8 cellular contexts compared by ENCODE assay signal in genomic region chr1:155218854-155219591, GRCh38. TPM values are rescaled to one million over a fixed set of nuclear protein-coding genes. Genes with fewer than 3 reads are reported as not detected.
A peak's percentile ranks its signal among the peaks of the same experiment; 100 is the strongest.
DNase-seq lines count a peak whose midpoint lies in the region; ATAC-seq, FAIRE-seq and TF ChIP-seq lines count a peak whose summit lies in the region.

No MANE protein-coding gene starts in this region.

- H3K27ac ChIP-seq in GM12878 (ENCODE audit: control insufficient read depth, insufficient read depth), result no peak overlapping the region
- no peak overlapping the region for H3K27ac ChIP-seq in skeletal muscle tissue (ENCODE audit: low read depth, low read length)

- POLR2A ChIA-PET in GM12878 (lab: Charles Lee), result no interaction called here

- peaks cover 37% of the 10 kb centered on the region for H3K4me1 Mint-ChIP-seq in activated CD8-positive, alpha-beta memory T cell treated with anti-CD3 and anti-CD28 coated beads, Interleukin-2, amount 10 ng/mL, durations not matched to agents 7 days and 5 days

- no peak overlapping the region for H3K4me3 Mint-ChIP-seq in activated CD8-positive, alpha-beta memory T cell treated with anti-CD3 and anti-CD28 coated beads, Interleukin-2, amount 10 ng/mL, durations not matched to agents 7 days and 5 days

- BruUV-seq in GM12878 (replicated peaks; lab: Mats Ljungman, UMichigan), result no TSS peak

- H3K4me1 ChIP-seq in GM12878 (ENCODE audit: control insufficient read depth, insufficient read depth, low read length) (peaks cover 19% of the 10 kb centered on the region), iPS-15b (ENCODE audit: control insufficient read depth, insufficient read depth, low read length) (no peaks in the 10 kb centered on the region), skeletal muscle tissue (ENCODE audit: control insufficient read depth in 3 of 3, insufficient read depth in 3 of 3, low read length in 3 of 3) (peaks cover 0 to 3% (median 0%) of the 10 kb centered on the region in 3 donors)

- H3K27me3 Mint-ChIP-seq in activated CD8-positive, alpha-beta memory T cell treated with anti-CD3 and anti-CD28 coated beads, Interleukin-2, amount 10 ng/mL, durations not matched to agents 7 days and 5 days, result no peaks in the 10 kb centered on the region

- H3K9ac ChIP-seq in GM12878 (ENCODE audit: control insufficient read depth, insufficient read depth, low read length), result no peak overlapping the region
- no peak overlapping the region for H3K9ac ChIP-seq in iPS-15b (ENCODE audit: low read depth, low read length)
- no peak overlapping the region for H3K9ac ChIP-seq in skeletal muscle tissue (ENCODE audit: low read depth in 1 of 3, low read length in 3 of 3)

- no peaks in the 10 kb centered on the region for H3K9me3 ChIP-seq in GM12878 (replicated peaks; ENCODE audit: control insufficient read depth, insufficient read depth, low read length)
- no peaks in the 10 kb centered on the region for H3K9me3 ChIP-seq in iPS-15b (ENCODE audit: control insufficient read depth, insufficient read depth, low read length)
- no peaks in the 10 kb centered on the region for H3K9me3 ChIP-seq in skeletal muscle tissue (ENCODE audit: control insufficient read depth in 3 of 3, low read length in 3 of 3)

- no peaks in the 10 kb centered on the region for H3K79me2 ChIP-seq in GM12878 (ENCODE audit: control insufficient read depth, insufficient read depth, low read length)

- no peaks in the 10 kb centered on the region for H3K27me3 ChIP-seq in GM12878 (replicated peaks in 1 of 2; ENCODE audit: control insufficient read depth in 2 of 2, insufficient read depth in 2 of 2, low read length in 1 of 2)
- H3K27me3 ChIP-seq in iPS-15b (ENCODE audit: control insufficient read depth, insufficient read depth, low read length), result no peaks in the 10 kb centered on the region
- no peaks in the 10 kb centered on the region for H3K27me3 ChIP-seq in skeletal muscle tissue (ENCODE audit: control insufficient read depth in 3 of 3, insufficient read depth in 3 of 3, low read length in 3 of 3)

- H4K20me1 ChIP-seq in GM12878 (ENCODE audit: control insufficient read depth, insufficient read depth), result no peaks in the 10 kb centered on the region

- H2AFZ ChIP-seq in GM12878 (ENCODE audit: control insufficient read depth, low read depth, low read length), result peak overlapping the region; percentile 60

- intact Hi-C loops in GM12878 (cut with micrococcal nuclease; ENCODE audit: unreplicated experiment), result no loop called here

- H3K9me3 Mint-ChIP-seq in activated CD8-positive, alpha-beta memory T cell treated with anti-CD3 and anti-CD28 coated beads, Interleukin-2, amount 10 ng/mL, durations not matched to agents 7 days and 5 days (ENCODE audit: low read depth), result no peaks in the 10 kb centered on the region

- no peak for FAIRE-seq in GM12878 (lab: Jason Lieb, UNC)

- no peak overlapping the region for H3K4me2 ChIP-seq in GM12878 (ENCODE audit: control insufficient read depth, insufficient read depth)

- WGBS in GM12878 (ENCODE audit: insufficient coverage, insufficient replicate concordance, low lambda C conversion rate, missing lambda C conversion rate), result 63% methylated on average over 7 of the region's 7 CpGs

- RAD21 ChIA-PET in GM12878 (lab: Charles Lee; ENCODE audit: unreplicated experiment), result no interaction called here

- H3K36me3 ChIP-seq in GM12878 (ENCODE audit: control insufficient read depth in 2 of 2, insufficient read depth in 2 of 2, low read length in 1 of 2), result no peaks in the 10 kb centered on the region; a peak in 1 of 4 replicates
- H3K36me3 ChIP-seq in iPS-15b (ENCODE audit: control insufficient read depth, insufficient read depth, low read length), result peaks cover 4% of the 10 kb centered on the region
- peaks cover 0 to 2% (median 0%) of the 10 kb centered on the region in 3 donors for H3K36me3 ChIP-seq in skeletal muscle tissue (ENCODE audit: control insufficient read depth in 3 of 3, insufficient read depth in 3 of 3, low read length in 3 of 3)

- peak; percentile 44 for ATAC-seq in activated CD8-positive, alpha-beta memory T cell treated with anti-CD3 and anti-CD28 coated beads, Interleukin-2, amount 10 ng/mL, durations not matched to agents 7 days and 5 days
- peak; percentile 37 for ATAC-seq in GM12878
- ATAC-seq in HG03521 (IDR thresholded peaks at IDR 0.05; ENCODE audit: unreplicated experiment), result no peak
- ATAC-seq in GM18909 (IDR thresholded peaks at IDR 0.05; ENCODE audit: poor library complexity, unreplicated experiment), result no peak

- in situ Hi-C loops in GM12878 (cut with MboI), result no loop called here

- no peak for DNase-seq in activated CD8-positive, alpha-beta memory T cell treated with anti-CD3 and anti-CD28 coated beads, Interleukin-2, amount 10 ng/mL, durations not matched to agents 7 days and 5 days
- DNase-seq in activated CD8-positive, alpha-beta memory T cell treated with anti-CD3 and anti-CD28 coated beads, Interleukin-2, amount 50 U/mL, for 4 hours, result no peak
- peak; percentile 36 for DNase-seq in NCI-H226
- DNase-seq in GM12878 (ENCODE audit: low read depth, low spot score), result no peak

- no peak for TF ChIP-seq CTCF in GM12878 (IDR thresholded peaks at IDR 0.05 in 2 of 3, conservative IDR thresholded peaks at IDR 0.05 in 1 of 3; ENCODE audit: control insufficient read depth in 2 of 3, extremely low read depth in 1 of 3, insufficient read depth in 1 of 3, low read depth in 3 of 3, low read length in 3 of 3)

- H3K36me3 Mint-ChIP-seq in activated CD8-positive, alpha-beta memory T cell treated with anti-CD3 and anti-CD28 coated beads, Interleukin-2, amount 10 ng/mL, durations not matched to agents 7 days and 5 days, result peaks cover 3% of the 10 kb centered on the region

- CTCF ChIA-PET in activated CD8-positive, alpha-beta memory T cell treated with anti-CD3 and anti-CD28 coated beads, Interleukin-2, amount 10 ng/mL, durations not matched to agents 7 days and 5 days (lab: Charles Lee), result interaction anchor here (0.8 to 2.8 kb wide), 3 partner anchors 12 to 32 kb away, joined by 3 to 13 read pairs (median 9); partner anchors contain the start of genes MTX1 and THBS3
- CTCF ChIA-PET in GM12878 (lab: Yijun Ruan, JAX), result interaction anchor here (1.1 kb wide), 1 partner anchor 32 kb away, joined by 5 read pairs; no protein-coding TSS in a partner anchor

- TF ChIP-seq POLR2A in GM12878 (IDR thresholded peaks at IDR 0.05; ENCODE audit: low read depth, low read length), result no peak

- no peak for TF ChIP-seq EP300 in GM12878 (IDR thresholded peaks at IDR 0.05; ENCODE audit: borderline replicate concordance in 1 of 2, control insufficient read depth in 1 of 2, low read depth in 2 of 2, low read length in 2 of 2)

- no peak for TF ChIP-seq RAD21 in GM12878 (IDR thresholded peaks at IDR 0.05; ENCODE audit: insufficient read depth, low read depth, low read length)

- H3K4me3 ChIP-seq in GM12878, result no peak overlapping the region
- peak overlapping the region; percentile 27 for H3K4me3 ChIP-seq in iPS-15b (ENCODE audit: low read depth, low read length)
- H3K4me3 ChIP-seq in skeletal muscle tissue (ENCODE audit: low read length in 3 of 3), result peak overlapping the region; percentile 29 to 59 (median 45)

- H3K27ac Mint-ChIP-seq in activated CD8-positive, alpha-beta memory T cell treated with anti-CD3 and anti-CD28 coated beads, Interleukin-2, amount 10 ng/mL, durations not matched to agents 7 days and 5 days, result peak overlapping the region; percentile 80

- SMC1A ChIA-PET in GM12878 (lab: Charles Lee; ENCODE audit: uncharacterized antibody, unreplicated experiment), result interaction anchor here (0.9 to 1.3 kb wide), 2 partner anchors 12 to 25 kb away, joined by 3 to 4 read pairs; no protein-coding TSS in a partner anchor

RNA-seq across cellular contexts. Expression of gene MTX1, which starts 10.5 kb away (rescaled TPM):
- 10 to 100 TPM; 39.0 to 48.6 TPM for total RNA-seq in activated CD8-positive, alpha-beta memory T cell treated with anti-CD3 and anti-CD28 coated beads, Interleukin-2, amount 10 ng/mL, durations not matched to agents 7 days and 5 days
- 8.6 and 10.8 TPM in 2 replicates for total RNA-seq in GM12878 (2013; cell fraction: nucleolus; rRNA removed)
- 82.7 and 92.0 TPM in 2 replicates for total RNA-seq in GM12878 (2014; rRNA removed)
- total RNA-seq in GM12878 (2014; rRNA removed; fragmentation: Illumina TruSeq; extraction: Trizol), result 34.3 and 36.3 TPM in 2 replicates
- total RNA-seq in GM12878 (2021), result 42.9 and 47.4 TPM in 2 replicates
- 20.2 TPM for polyA plus RNA-seq in GM12878 (2011; ENCODE audit: low read depth)
- 23.1 and 50.9 TPM in 2 replicates for polyA plus RNA-seq in GM12878 (2011; rRNA removed)
- 89.6 and 98.0 TPM in 2 replicates for polyA plus RNA-seq in GM12878 (2011; cell fraction: cytosol; rRNA removed)
- 55.7 and 58.1 TPM in 2 replicates for polyA plus RNA-seq in GM12878 (2011; cell fraction: nucleus; rRNA removed)
- polyA plus RNA-seq in GM12878 (2012), result 35.8 and 42.8 TPM in 2 replicates
- polyA plus RNA-seq in GM12878 (2014; fragmentation: Illumina TruSeq; extraction: Trizol), result 17.6 and 43.8 TPM in 2 replicates
- polyA plus RNA-seq in GM12878 (2014; fragmentation: Nextera tagmentation; extraction: Ambion mirVana), result 10 to 100 TPM; 15.8 to 25.5 TPM
- polyA plus RNA-seq in GM12878 (2014; rRNA removed), result 66.8 and 78.1 TPM in 2 replicates
- polyA plus RNA-seq in GM12878 (2016; fragmentation: Nextera tagmentation; extraction: Ambion mirVana), result 10 to 100 TPM; 72.7 to 74.5 TPM
- polyA minus RNA-seq in GM12878 (2011; rRNA and poly(A)+ RNA removed), result 23.8 and 50.1 TPM in 2 replicates
- polyA minus RNA-seq in GM12878 (2011; cell fraction: cytosol; rRNA and poly(A)+ RNA removed), result 25.9 and 28.2 TPM in 2 replicates
- polyA minus RNA-seq in GM12878 (2011; cell fraction: nucleus; rRNA and poly(A)+ RNA removed), result 17.5 and 21.9 TPM in 2 replicates
- 16.2 TPM for total RNA-seq in skeletal muscle tissue

RNA-seq across cellular contexts. Expression of gene THBS3, which starts 11.3 kb away (rescaled TPM):
- 10 to 100 TPM; 14.3 to 23.5 TPM for total RNA-seq in activated CD8-positive, alpha-beta memory T cell treated with anti-CD3 and anti-CD28 coated beads, Interleukin-2, amount 10 ng/mL, durations not matched to agents 7 days and 5 days
- total RNA-seq in GM12878 (2013; cell fraction: nucleolus; rRNA removed), result 7.2 and 7.8 TPM in 2 replicates
- total RNA-seq in GM12878 (2014; rRNA removed), result 2.8 and 3.2 TPM in 2 replicates
- total RNA-seq in GM12878 (2014; rRNA removed; fragmentation: Illumina TruSeq; extraction: Trizol), result 1.3 and 1.9 TPM in 2 replicates
- 3.2 and 3.8 TPM in 2 replicates for total RNA-seq in GM12878 (2021)
- 5.4 TPM for polyA plus RNA-seq in GM12878 (2011; ENCODE audit: low read depth)
- polyA plus RNA-seq in GM12878 (2011; rRNA removed), result 1.8 and 2.3 TPM in 2 replicates
- 2.0 and 2.7 TPM in 2 replicates for polyA plus RNA-seq in GM12878 (2011; cell fraction: cytosol; rRNA removed)
- polyA plus RNA-seq in GM12878 (2011; cell fraction: nucleus; rRNA removed), result 19.0 and 24.1 TPM in 2 replicates
- polyA plus RNA-seq in GM12878 (2012), result 8.6 and 10.7 TPM in 2 replicates
- polyA plus RNA-seq in GM12878 (2014; fragmentation: Illumina TruSeq; extraction: Trizol), result 1.8 and 2.0 TPM in 2 replicates
- 1 to 10 TPM in 1 of 2 experiments, under 1 TPM in 1; 0.66 to 1.2 TPM for polyA plus RNA-seq in GM12878 (2014; fragmentation: Nextera tagmentation; extraction: Ambion mirVana)
- polyA plus RNA-seq in GM12878 (2014; rRNA removed), result 3.1 and 3.6 TPM in 2 replicates
- 1 to 10 TPM in 1 of 2 experiments, under 1 TPM in 1; 0.88 to 2.0 TPM for polyA plus RNA-seq in GM12878 (2016; fragmentation: Nextera tagmentation; extraction: Ambion mirVana)
- polyA minus RNA-seq in GM12878 (2011; rRNA and poly(A)+ RNA removed), result 2.8 and 2.9 TPM in 2 replicates
- 1.1 and 2.3 TPM in 2 replicates for polyA minus RNA-seq in GM12878 (2011; cell fraction: cytosol; rRNA and poly(A)+ RNA removed)
- 2.5 and 3.1 TPM in 2 replicates for polyA minus RNA-seq in GM12878 (2011; cell fraction: nucleus; rRNA and poly(A)+ RNA removed)
- 40.2 TPM for total RNA-seq in skeletal muscle tissue

RNA-seq across cellular contexts. Expression of gene ENTREP3, which starts 36.3 kb away (rescaled TPM):
- total RNA-seq in activated CD8-positive, alpha-beta memory T cell treated with anti-CD3 and anti-CD28 coated beads, Interleukin-2, amount 10 ng/mL, durations not matched to agents 7 days and 5 days, result 10 to 100 TPM; 30.7 to 32.3 TPM
- total RNA-seq in GM12878 (2013; cell fraction: nucleolus; rRNA removed), result 10.8 and 12.7 TPM in 2 replicates
- total RNA-seq in GM12878 (2014; rRNA removed) (5.0 TPM in 2 replicates), GM12878 (2014; rRNA removed; fragmentation: Illumina TruSeq; extraction: Trizol) (1.6 and 1.7 TPM in 2 replicates), GM12878 (2021) (29.5 and 31.8 TPM in 2 replicates), skeletal muscle tissue (2.1 TPM)
- polyA plus RNA-seq in GM12878 (2011; ENCODE audit: low read depth), result 6.8 TPM
- polyA plus RNA-seq in GM12878 (2011; rRNA removed) (2.5 and 3.9 TPM in 2 replicates), GM12878 (2014; fragmentation: Illumina TruSeq; extraction: Trizol) (3.2 and 6.4 TPM in 2 replicates), GM12878 (2014; fragmentation: Nextera tagmentation; extraction: Ambion mirVana) (1 to 10 TPM; 2.5 to 3.8 TPM), GM12878 (2014; rRNA removed) (13.8 and 19.7 TPM in 2 replicates), GM12878 (2016; fragmentation: Nextera tagmentation; extraction: Ambion mirVana) (1 to 10 TPM; 2.8 to 3.7 TPM)
- polyA plus RNA-seq in GM12878 (2011; cell fraction: cytosol; rRNA removed), result 6.8 and 6.9 TPM in 2 replicates
- polyA plus RNA-seq in GM12878 (2011; cell fraction: nucleus; rRNA removed), result 20.4 and 23.2 TPM in 2 replicates
- 17.1 and 19.2 TPM in 2 replicates for polyA plus RNA-seq in GM12878 (2012)
- polyA minus RNA-seq in GM12878 (2011; rRNA and poly(A)+ RNA removed), result 2.8 and 3.9 TPM in 2 replicates
- 4.9 and 7.1 TPM in 2 replicates for polyA minus RNA-seq in GM12878 (2011; cell fraction: cytosol; rRNA and poly(A)+ RNA removed)
- polyA minus RNA-seq in GM12878 (2011; cell fraction: nucleus; rRNA and poly(A)+ RNA removed), result 3.6 and 7.3 TPM in 2 replicates

RNA-seq across cellular contexts. Expression of gene SCAMP3, which starts 43.1 kb away (rescaled TPM):
- 100 to 1,000 TPM in 1 of 2 experiments, 10 to 100 TPM in 1; 82.0 to 108 TPM for total RNA-seq in activated CD8-positive, alpha-beta memory T cell treated with anti-CD3 and anti-CD28 coated beads, Interleukin-2, amount 10 ng/mL, durations not matched to agents 7 days and 5 days
- 23.2 and 26.9 TPM in 2 replicates for total RNA-seq in GM12878 (2013; cell fraction: nucleolus; rRNA removed)
- 82.3 and 90.4 TPM in 2 replicates for total RNA-seq in GM12878 (2014; rRNA removed)
- 14.2 and 17.2 TPM in 2 replicates for total RNA-seq in GM12878 (2014; rRNA removed; fragmentation: Illumina TruSeq; extraction: Trizol)
- 73.3 and 82.1 TPM in 2 replicates for total RNA-seq in GM12878 (2021)
- polyA plus RNA-seq in GM12878 (2011; ENCODE audit: low read depth), result 60.8 TPM
- 45.8 and 93.8 TPM in 2 replicates for polyA plus RNA-seq in GM12878 (2011; rRNA removed)
- polyA plus RNA-seq in GM12878 (2011; cell fraction: cytosol; rRNA removed), result 143 and 152 TPM in 2 replicates
- 98.8 and 99.2 TPM in 2 replicates for polyA plus RNA-seq in GM12878 (2011; cell fraction: nucleus; rRNA removed)
- 58.7 and 60.7 TPM in 2 replicates for polyA plus RNA-seq in GM12878 (2012)
- polyA plus RNA-seq in GM12878 (2014; fragmentation: Illumina TruSeq; extraction: Trizol), result 34.0 and 50.2 TPM in 2 replicates
- polyA plus RNA-seq in GM12878 (2014; fragmentation: Nextera tagmentation; extraction: Ambion mirVana), result 10 to 100 TPM; 55.1 to 84.1 TPM
- 133 and 143 TPM in 2 replicates for polyA plus RNA-seq in GM12878 (2014; rRNA removed)
- polyA plus RNA-seq in GM12878 (2016; fragmentation: Nextera tagmentation; extraction: Ambion mirVana), result 100 to 1,000 TPM; 128 to 130 TPM
- 62.3 and 83.5 TPM in 2 replicates for polyA minus RNA-seq in GM12878 (2011; rRNA and poly(A)+ RNA removed)
- 33.0 and 40.9 TPM in 2 replicates for polyA minus RNA-seq in GM12878 (2011; cell fraction: cytosol; rRNA and poly(A)+ RNA removed)
- polyA minus RNA-seq in GM12878 (2011; cell fraction: nucleus; rRNA and poly(A)+ RNA removed), result 18.5 and 24.1 TPM in 2 replicates
- 16.2 TPM for total RNA-seq in skeletal muscle tissue

RNA-seq across cellular contexts. Expression of gene TRIM46, which starts 45.4 kb away (rescaled TPM):
- 10 to 100 TPM; 11.2 to 16.1 TPM for total RNA-seq in activated CD8-positive, alpha-beta memory T cell treated with anti-CD3 and anti-CD28 coated beads, Interleukin-2, amount 10 ng/mL, durations not matched to agents 7 days and 5 days
- 6.4 and 7.4 TPM in 2 replicates for total RNA-seq in GM12878 (2013; cell fraction: nucleolus; rRNA removed)
- total RNA-seq in GM12878 (2014; rRNA removed) (1.4 and 1.6 TPM in 2 replicates), GM12878 (2014; rRNA removed; fragmentation: Illumina TruSeq; extraction: Trizol) (0.69 and 0.89 TPM in 2 replicates), GM12878 (2021) (2.0 and 3.0 TPM in 2 replicates), skeletal muscle tissue (under 0.01 TPM)
- polyA plus RNA-seq in GM12878 (2011; ENCODE audit: low read depth), result 0.33 TPM
- polyA plus RNA-seq in GM12878 (2011; rRNA removed) (0.65 and 0.90 TPM in 2 replicates), GM12878 (2014; fragmentation: Illumina TruSeq; extraction: Trizol) (0.33 and 1.1 TPM in 2 replicates), GM12878 (2014; fragmentation: Nextera tagmentation; extraction: Ambion mirVana) (under 1 TPM; 0.08 to 0.20 TPM), GM12878 (2014; rRNA removed) (3.1 and 4.2 TPM in 2 replicates), GM12878 (2016; fragmentation: Nextera tagmentation; extraction: Ambion mirVana) (1 to 10 TPM in 1 of 2 experiments, under 1 TPM in 1; 0.91 to 1.0 TPM)
- 1.8 and 2.2 TPM in 2 replicates for polyA plus RNA-seq in GM12878 (2011; cell fraction: cytosol; rRNA removed)
- polyA plus RNA-seq in GM12878 (2011; cell fraction: nucleus; rRNA removed), result 6.9 and 8.9 TPM in 2 replicates
- 0.42 and 0.69 TPM in 2 replicates for polyA plus RNA-seq in GM12878 (2012)
- polyA minus RNA-seq in GM12878 (2011; rRNA and poly(A)+ RNA removed), result 0.95 and 1.5 TPM in 2 replicates
- 0.73 and 0.80 TPM in 2 replicates for polyA minus RNA-seq in GM12878 (2011; cell fraction: cytosol; rRNA and poly(A)+ RNA removed)
- polyA minus RNA-seq in GM12878 (2011; cell fraction: nucleus; rRNA and poly(A)+ RNA removed), result 2.2 and 4.2 TPM in 2 replicates

Comparison
In these comparisons a context has a peak if more than half of its experiments do, and no peak if none do; other contexts are left out.
1. ATAC-seq: peak in activated CD8-positive, alpha-beta memory T cell treated with anti-CD3 and anti-CD28 coated beads, Interleukin-2, amount 10 ng/mL, durations not matched to agents 7 days and 5 days (single experiment) and GM12878 (single experiment); none in HG03521 (single experiment) and GM18909 (single experiment).